ENCODE assay signal across 27 cellular contexts in the genomic region with DNA sequence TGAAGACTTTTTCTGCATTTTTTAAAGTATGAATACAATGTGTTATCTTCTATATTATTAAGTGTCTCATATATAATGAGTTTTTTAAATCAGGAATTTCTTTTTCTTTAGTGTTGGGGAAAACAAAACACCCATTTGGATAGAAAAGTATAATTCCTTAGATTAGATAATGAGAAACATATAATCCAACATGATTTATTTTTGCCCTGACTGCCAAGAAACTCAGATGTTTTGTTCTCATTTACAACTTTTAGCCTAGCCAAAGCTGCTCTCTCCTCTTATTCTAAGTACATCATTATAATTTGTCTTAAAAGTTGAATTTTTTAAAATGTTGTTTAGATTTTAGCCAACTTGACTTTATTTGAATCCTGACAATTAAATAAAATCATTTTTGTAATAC.
"Had no signal": no experiment of that assay in that cellular context is flagged by ENCODE, and none has a peak within 500 bp of the region (broad histone marks: within the 10 kb centered on the region; RNA-seq: fewer than 3 reads in every experiment).

No MANE protein-coding gene starts in this region.

- H3K27ac ChIP-seq: lower lobe of right lung, neutrophil, parathyroid adenoma, suprapubic skin had no signal

- H3K36me3 ChIP-seq: heart right ventricle, lower lobe of right lung, neutrophil, suprapubic skin had no signal

- H3K27ac Mint-ChIP-seq: effector memory CD8-positive, alpha-beta T cell; natural killer cell; progenitor cell of endocrine pancreas; stimulated activated naive CD8-positive, alpha-beta T cell treated with anti-CD3 and anti-CD28 coated beads, Interleukin-15, amount 100 ng/mL, for 72 hours had no signal

- H3K27me3 ChIP-seq: heart right ventricle, neutrophil, suprapubic skin had no signal

- H3K4me3 Mint-ChIP-seq: central memory CD8-positive, alpha-beta T cell; effector memory CD8-positive, alpha-beta T cell; natural killer cell; neural crest cell; stimulated activated naive CD8-positive, alpha-beta T cell treated with anti-CD3 and anti-CD28 coated beads, Interleukin-15, amount 100 ng/mL, for 72 hours had no signal

- ATAC-seq: effector memory CD8-positive, alpha-beta T cell; esophagus mucosa; heart right ventricle; left colon; left ventricle myocardium superior; lower lobe of right lung; natural killer cell; sciatic nerve; stimulated activated naive CD8-positive, alpha-beta T cell treated with anti-CD3 and anti-CD28 coated beads, Interleukin-15, amount 100 ng/mL, for 72 hours had no signal

- H3K4me3 ChIP-seq: heart right ventricle, lower lobe of right lung, smooth muscle cell, suprapubic skin had no signal

- H3K9me3 ChIP-seq: lower lobe of right lung, neutrophil, suprapubic skin had no signal

- H2AFZ ChIP-seq: parathyroid adenoma had no signal

- H3K4me1 ChIP-seq: parathyroid adenoma, suprapubic skin had no signal

- DNase-seq: cortex of kidney; effector memory CD8-positive, alpha-beta T cell; glutamatergic neuron; heart right ventricle; hippocampal formation; islet precursor cell; kidney glomerular epithelial cell; left colon; left ventricle myocardium superior; lower lobe of right lung; natural killer cell; stimulated activated CD4-positive, alpha-beta T cell treated with anti-CD3 and anti-CD28 coated beads, Interleukin-12 subunit alpha, Interleukin-12 subunit beta, amount 100 ng/mL, for 4 hours; stimulated activated CD4-positive, alpha-beta T cell treated with anti-CD3 and anti-CD28 coated beads, Interleukin-1b, Interleukin-23, amount 100 ng/mL, for 48 hours; stimulated activated CD4-positive, alpha-beta T cell treated with anti-CD3 and anti-CD28 coated beads, Interleukin-4, amount 100 ng/mL, for 1 hour; stimulated activated CD8-positive, alpha-beta memory T cell treated with anti-CD3 and anti-CD28 coated beads, Interleukin-4, amount 100 ng/mL, for 48 hours; stimulated activated naive CD4-positive, alpha-beta T cell; stimulated activated naive CD8-positive, alpha-beta T cell treated with anti-CD3 and anti-CD28 coated beads, Interleukin-15, amount 100 ng/mL, for 72 hours; trophoblast cell had no signal

- H3K4me2 ChIP-seq: smooth muscle cell had no signal

- H3K79me2 ChIP-seq: parathyroid adenoma had no signal

- H3K27me3 Mint-ChIP-seq: progenitor cell of endocrine pancreas had no signal

- H3K36me3 Mint-ChIP-seq: natural killer cell had no signal

- H3K9ac ChIP-seq: parathyroid adenoma had no signal

- H3K4me1 Mint-ChIP-seq: central memory CD8-positive, alpha-beta T cell; natural killer cell; neural crest cell; stimulated activated naive CD8-positive, alpha-beta T cell treated with anti-CD3 and anti-CD28 coated beads, Interleukin-15, amount 100 ng/mL, for 72 hours had no signal
